Comparison of ENCODE assay signal across 22 cellular contexts in the genomic region with DNA sequence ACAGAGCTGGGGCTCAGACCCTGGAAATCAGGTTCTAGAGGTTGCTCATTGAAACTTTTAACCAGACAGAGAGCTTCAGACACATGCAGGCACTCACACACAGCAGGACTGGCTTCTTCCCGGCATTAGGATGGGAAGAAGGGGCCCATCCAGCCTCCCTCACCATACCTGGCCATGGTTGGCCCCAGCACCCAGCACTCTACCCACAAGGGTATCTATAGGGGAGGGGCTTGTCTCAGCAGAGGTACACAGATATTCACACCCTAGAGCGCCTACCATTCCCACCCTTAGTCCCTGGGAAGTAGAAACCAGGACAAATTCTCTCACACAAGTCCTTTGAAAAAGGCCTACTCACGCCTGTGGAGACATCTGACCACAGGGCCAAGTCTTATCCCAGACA. TPM values are rescaled to one million over a fixed set of nuclear protein-coding genes. Genes with fewer than 3 reads are reported as not detected.
DNase-seq lines count a peak whose midpoint lies in the region; ATAC-seq, FAIRE-seq and TF ChIP-seq lines count a peak whose summit lies in the region.
"Had no signal": no experiment of that assay in that cellular context is flagged by ENCODE, and none has a peak within 500 bp of the region (broad histone marks: within the 10 kb centered on the region; RNA-seq: fewer than 3 reads in every experiment).

No MANE protein-coding gene starts in this region.

- no peak for ATAC-seq in left colon
- ATAC-seq: activated CD8-positive, alpha-beta T cell treated with anti-CD3 and anti-CD28 coated beads for 36 hours; stimulated activated memory B cell treated with anti-CD40 and anti-IgM and Interleukin-4, amounts not matched to agents 10 μg/mL and 1 μg/mL and 100 μg/mL, for 72 hours had no signal

- H3K4me2 ChIP-seq in astrocyte (ENCODE audit: low read length) (no peak overlapping the region), mesendoderm (ENCODE audit: low read length) (no peak overlapping the region), neuronal stem cell (ENCODE audit: insufficient read depth, low read length, poor library complexity, severe bottlenecking) (no peak overlapping the region)
- H3K4me2 ChIP-seq: neural progenitor cell had no signal

- peak overlapping the region; percentile 8 for H3K9ac ChIP-seq in astrocyte (ENCODE audit: low read length)
- H3K9ac ChIP-seq in mesendoderm (ENCODE audit: low read length) = peak overlapping the region; percentile 4
- H3K9ac ChIP-seq in neuronal stem cell (ENCODE audit: low read depth, low read length, poor library complexity) = no peak overlapping the region
- H3K9ac ChIP-seq: neural progenitor cell had no signal

- peaks cover 5% of the 10 kb centered on the region for H3K9me3 Mint-ChIP-seq in astrocyte (ENCODE audit: unreplicated experiment)

- H3K27ac Mint-ChIP-seq in astrocyte (ENCODE audit: unreplicated experiment) = no peak overlapping the region
- H3K27ac Mint-ChIP-seq: activated B cell treated with CpG ODN at 0.5 μM for 24 hours; activated CD8-positive, alpha-beta T cell treated with anti-CD3 and anti-CD28 coated beads for 36 hours; CD4-positive, alpha-beta memory T cell; stimulated activated memory B cell treated with anti-CD40 and anti-IgM and Interleukin-4, amounts not matched to agents 10 μg/mL and 1 μg/mL and 100 μg/mL, for 72 hours had no signal

- no peak overlapping the region for H2BK12ac ChIP-seq in neuronal stem cell (ENCODE audit: low read length)

- H3K4me1 Mint-ChIP-seq in astrocyte (ENCODE audit: low read depth, unreplicated experiment) = peaks cover 29% of the 10 kb centered on the region
- H3K4me1 Mint-ChIP-seq: CD4-positive, alpha-beta memory T cell had no signal

- H3K56ac ChIP-seq in mesendoderm (ENCODE audit: low read length) = peak overlapping the region; percentile 63

- no peak overlapping the region for H3K4me3 Mint-ChIP-seq in astrocyte (ENCODE audit: unreplicated experiment)
- H3K4me3 Mint-ChIP-seq: activated B cell treated with CpG ODN at 0.5 μM for 24 hours; activated CD8-positive, alpha-beta T cell treated with anti-CD3 and anti-CD28 coated beads for 36 hours; CD4-positive, alpha-beta memory T cell; neural progenitor cell; stimulated activated memory B cell treated with anti-CD40 and anti-IgM and Interleukin-4, amounts not matched to agents 10 μg/mL and 1 μg/mL and 100 μg/mL, for 72 hours had no signal

- H3K18ac ChIP-seq in mesendoderm (ENCODE audit: low read length) (peak overlapping the region; percentile 75), neuronal stem cell (ENCODE audit: low read length) (no peak overlapping the region)

- H2BK120ac ChIP-seq in mesendoderm (ENCODE audit: low read depth, low read length) (peak overlapping the region; percentile 69), neuronal stem cell (ENCODE audit: low read depth, low read length) (no peak overlapping the region)

- H4K20me1 ChIP-seq in astrocyte (ENCODE audit: insufficient read depth, low read length) = no peaks in the 10 kb centered on the region

- peaks cover 7% of the 10 kb centered on the region for H3K4me1 ChIP-seq in ACC112 (ENCODE audit: control insufficient read depth, insufficient read depth, low read length, unreplicated experiment)
- H3K4me1 ChIP-seq in astrocyte (ENCODE audit: insufficient read depth, low read length) = peaks cover 27% of the 10 kb centered on the region
- peaks cover 20% of the 10 kb centered on the region for H3K4me1 ChIP-seq in mesendoderm (ENCODE audit: control insufficient read depth, low read depth, low read length)
- H3K4me1 ChIP-seq in stomach = peaks cover 16 to 44% (median 24%) of the 10 kb centered on the region in 4 donors
- peaks cover 0 to 15% of the 10 kb centered on the region in 2 donors for H3K4me1 ChIP-seq in neuronal stem cell (ENCODE audit: control insufficient read depth in 2 of 2, insufficient read depth in 1 of 2, low read depth in 1 of 2, low read length in 2 of 2)
- H3K4me1 ChIP-seq: neural progenitor cell had no signal

- no peak overlapping the region for H3K14ac ChIP-seq in neuronal stem cell (ENCODE audit: low read length)

- H2BK5ac ChIP-seq in mesendoderm (ENCODE audit: low read length) = peak overlapping the region; percentile 98
- no peak overlapping the region for H2BK5ac ChIP-seq in neuronal stem cell (ENCODE audit: low read length)

- H3K4me3 ChIP-seq in ACC112 (ENCODE audit: low read depth, low read length) = no peak overlapping the region
- no peak overlapping the region for H3K4me3 ChIP-seq in astrocyte (ENCODE audit: insufficient read depth, low read depth, low read length)
- no peak overlapping the region for H3K4me3 ChIP-seq in mesendoderm (ENCODE audit: low read length)
- no peak overlapping the region for H3K4me3 ChIP-seq in stomach
- no peak overlapping the region for H3K4me3 ChIP-seq in neuronal stem cell (ENCODE audit: low read length in 2 of 2)
- H3K4me3 ChIP-seq: neural progenitor cell, SJCRH30 had no signal

- no peak for TF ChIP-seq EP300 in stomach (IDR thresholded peaks at IDR 0.05)

- H2BK15ac ChIP-seq in mesendoderm (replicated peaks; ENCODE audit: low read depth) (no peak overlapping the region), neuronal stem cell (ENCODE audit: low read length) (no peak overlapping the region)

- no peaks in the 10 kb centered on the region for H3K36me3 Mint-ChIP-seq in astrocyte (ENCODE audit: low read depth, unreplicated experiment)
- H3K36me3 Mint-ChIP-seq: neural progenitor cell; stimulated activated memory B cell treated with anti-CD40 and anti-IgM and Interleukin-4, amounts not matched to agents 10 μg/mL and 1 μg/mL and 100 μg/mL, for 72 hours had no signal

- no peak overlapping the region for H4K91ac ChIP-seq in neuronal stem cell (ENCODE audit: low read depth, low read length, poor library complexity)

- FAIRE-seq in astrocyte (lab: Jason Lieb, UNC) = no peak
- FAIRE-seq: GM12891, H54 had no signal

- no peak for TF ChIP-seq POLR2A in stomach (IDR thresholded peaks at IDR 0.05)

- peak overlapping the region; percentile 77 for H3K4ac ChIP-seq in mesendoderm (ENCODE audit: low read depth, low read length)
- H3K4ac ChIP-seq in neuronal stem cell (ENCODE audit: low read length) = no peak overlapping the region

- H3K27me3 ChIP-seq in ACC112 (ENCODE audit: insufficient read depth, low read length) = no peaks in the 10 kb centered on the region
- no peaks in the 10 kb centered on the region for H3K27me3 ChIP-seq in astrocyte (ENCODE audit: insufficient read depth, low read length)
- H3K27me3 ChIP-seq in mesendoderm (ENCODE audit: insufficient read depth, low read length, poor library complexity) = no peaks in the 10 kb centered on the region
- no peaks in the 10 kb centered on the region for H3K27me3 ChIP-seq in stomach
- no peaks in the 10 kb centered on the region for H3K27me3 ChIP-seq in neuronal stem cell (ENCODE audit: control insufficient read depth in 3 of 3, insufficient read depth in 3 of 3, low read depth in 1 of 3, low read length in 3 of 3)
- H3K27me3 ChIP-seq: neural progenitor cell, SJCRH30 had no signal

- no peaks in the 10 kb centered on the region for H3K27me3 Mint-ChIP-seq in astrocyte (ENCODE audit: low read depth, unreplicated experiment)

- TF ChIP-seq CTCF in astrocyte (IDR thresholded peaks at IDR 0.05; ENCODE audit: insufficient read depth, low read depth, low read length) (no peak), stomach (IDR thresholded peaks at IDR 0.05) (no peak)

- H2AK5ac ChIP-seq in mesendoderm (ENCODE audit: low read length) = peak overlapping the region; percentile 4
- H2AK5ac ChIP-seq in neuronal stem cell (ENCODE audit: low read depth, low read length) = no peak overlapping the region

- peak overlapping the region; percentile 26 for H4K5ac ChIP-seq in mesendoderm (ENCODE audit: low read length)

- no CpG with 5 or more reads among the region's 3 CpGs for WGBS in mesendoderm (ENCODE audit: extremely low coverage, insufficient coverage, low lambda C conversion rate)
- 65 to 77% (median 71%) methylated on average over 3 of the region's 3 CpGs for WGBS in stomach, 5 donors
- WGBS in neuronal stem cell (ENCODE audit: extremely low coverage in 2 of 2, insufficient read length in 2 of 2, insufficient replicate concordance in 1 of 2), 2 donors = no CpG with 5 or more reads among the region's 3 CpGs

- intact Hi-C loops in stomach (cut with DNase I; ENCODE audit: low total_unique reads) = no loop called here
- intact Hi-C loops in left colon (cut with DNase I, micrococcal nuclease) = no loop called here

- peaks cover 2% of the 10 kb centered on the region for H3K9me3 ChIP-seq in astrocyte (ENCODE audit: insufficient read depth, low read depth, low read length)
- H3K9me3 ChIP-seq in stomach = peaks cover 0 to 16% (median 5%) of the 10 kb centered on the region in 4 donors
- H3K9me3 ChIP-seq in neuronal stem cell (replicated peaks in 1 of 2; ENCODE audit: control insufficient read depth in 2 of 2, insufficient read depth in 1 of 2, low read depth in 1 of 2, low read length in 2 of 2) = no peaks in the 10 kb centered on the region
- H3K9me3 ChIP-seq: SJCRH30 had no signal

- DNase-seq in astrocyte (ENCODE audit: low read depth) (no peak), mesendoderm (peak; percentile 75), stomach (no peak), left colon (no peak), amygdala (lab: John Stamatoyannopoulos, UW) (no peak), A172 (ENCODE audit: low spot score) (no peak), neuronal stem cell (ENCODE audit: low spot score) (no peak)
- DNase-seq: activated B cell treated with CpG ODN at 0.5 μM for 24 hours; activated CD8-positive, alpha-beta T cell treated with anti-CD3 and anti-CD28 coated beads for 36 hours; activated naive CD4-positive, alpha-beta T cell; activated T-cell treated with anti-CD3 and anti-CD28 coated beads, Interleukin-2, amount 50 U/mL, for 1 hour; CD4-positive, alpha-beta memory T cell; NCI-H146; T-helper 2 cell had no signal

- H2AFZ ChIP-seq in ACC112 (ENCODE audit: low read length, unreplicated experiment) = no peak overlapping the region
- no peak overlapping the region for H2AFZ ChIP-seq in astrocyte (ENCODE audit: low read depth, low read length)
- H2AFZ ChIP-seq in neuronal stem cell (ENCODE audit: low read length) = no peak overlapping the region
- H2AFZ ChIP-seq: neural progenitor cell had no signal

- peak overlapping the region; percentile 25; the same call in 1 of the 2 replicates for H3K27ac ChIP-seq in ACC112 (ENCODE audit: low read depth, low read length)
- peak overlapping the region; percentile 40 for H3K27ac ChIP-seq in astrocyte (ENCODE audit: low read depth, low read length)
- peak overlapping the region; percentile 94 for H3K27ac ChIP-seq in mesendoderm (ENCODE audit: low read depth, low read length)
- peak overlapping the region in 3 of 5 donors; percentile 65 to 78 (median 68) for H3K27ac ChIP-seq in stomach
- H3K27ac ChIP-seq in neuronal stem cell (replicated peaks; ENCODE audit: low read length) = no peak overlapping the region
- H3K27ac ChIP-seq: neural progenitor cell, SJCRH30 had no signal

- H4K8ac ChIP-seq in mesendoderm (ENCODE audit: low read depth, low read length) (no peak overlapping the region), neuronal stem cell (ENCODE audit: low read depth, low read length) (no peak overlapping the region)

- H3K36me3 ChIP-seq in ACC112 (ENCODE audit: insufficient read depth, low read length) (no peaks in the 10 kb centered on the region), astrocyte (ENCODE audit: insufficient read depth, low read length) (no peaks in the 10 kb centered on the region), mesendoderm (ENCODE audit: control insufficient read depth, insufficient read depth, low read length) (no peaks in the 10 kb centered on the region), stomach (no peaks in the 10 kb centered on the region), neuronal stem cell (replicated peaks in 1 of 2; ENCODE audit: control insufficient read depth in 2 of 2, insufficient read depth in 2 of 2, low read length in 2 of 2) (no peaks in the 10 kb centered on the region)
- H3K36me3 ChIP-seq: neural progenitor cell, SJCRH30 had no signal

- H3K79me1 ChIP-seq in mesendoderm (ENCODE audit: low read length) (no peaks in the 10 kb centered on the region), neuronal stem cell (ENCODE audit: low read depth, low read length) (no peaks in the 10 kb centered on the region)

- no peak overlapping the region for H3K23ac ChIP-seq in mesendoderm (ENCODE audit: low read length)
- H3K23ac ChIP-seq in neuronal stem cell (ENCODE audit: low read depth, low read length, poor library complexity) = no peak overlapping the region

- no peaks in the 10 kb centered on the region for H3K79me2 ChIP-seq in ACC112 (ENCODE audit: control insufficient read depth, insufficient read depth, low read length, unreplicated experiment)
- H3K79me2 ChIP-seq in astrocyte (ENCODE audit: insufficient read depth, low read length) = no peaks in the 10 kb centered on the region
- no peaks in the 10 kb centered on the region for H3K79me2 ChIP-seq in mesendoderm (ENCODE audit: control insufficient read depth, insufficient read depth, low read length)

RNA-seq across cellular contexts. Expression of a gene that starts 20.5 kb away (rescaled TPM):
- 44.1 and 54.2 TPM in 2 replicates for total RNA-seq in astrocyte
- polyA plus RNA-seq in mesendoderm (2013, experiment 1 of 2) = 17.3 TPM
- 16.7 TPM for polyA plus RNA-seq in mesendoderm (2013, experiment 2 of 2)
- 10 to 100 TPM in 3 of 5 donors, 1 to 10 TPM in 2; 3.8 to 29.9 (median 11.1) TPM for total RNA-seq in stomach
- polyA plus RNA-seq in stomach = 100 to 1,000 TPM in 1 of 3 donors, 10 to 100 TPM in 2; 30.8 to 194 (median 81.8) TPM
- 10 to 100 TPM in 1 of 2 donors, 1 to 10 TPM in 1; 4.6 to 13.0 TPM for total RNA-seq in left colon
- total RNA-seq in A172 (2014; rRNA removed; shearing (Covaris generic)) = 26.2 and 27.3 TPM in 2 replicates
- 13.1 TPM for polyA plus RNA-seq in neuronal stem cell (2013, experiment 1 of 2)
- 13.5 TPM for polyA plus RNA-seq in neuronal stem cell (2013, experiment 2 of 2)
- total RNA-seq: activated CD8-positive, alpha-beta T cell treated with anti-CD3 and anti-CD28 coated beads for 36 hours had no signal
- polyA plus RNA-seq: CD4-positive, alpha-beta memory T cell had no signal

RNA-seq across cellular contexts. Expression of a gene that starts 35.4 kb away (rescaled TPM):
- total RNA-seq in astrocyte (not detected in 2 replicates), stomach (not detected), left colon (not detected)
- polyA plus RNA-seq in mesendoderm (2013, experiment 1 of 2) = not detected
- not detected for polyA plus RNA-seq in mesendoderm (2013, experiment 2 of 2)
- polyA plus RNA-seq in stomach = not detected
- not detected in 2 replicates for total RNA-seq in A172 (2014; rRNA removed; shearing (Covaris generic))
- polyA plus RNA-seq in neuronal stem cell (2013, experiment 1 of 2) = not detected
- polyA plus RNA-seq in neuronal stem cell (2013, experiment 2 of 2) = not detected
- total RNA-seq: activated B cell treated with CpG ODN at 0.5 μM for 24 hours; activated CD8-positive, alpha-beta T cell treated with anti-CD3 and anti-CD28 coated beads for 36 hours; CD4-positive, alpha-beta memory T cell; SJCRH30; ureter had no signal
- polyA plus RNA-seq: CD4-positive, alpha-beta memory T cell had no signal

RNA-seq across cellular contexts. Expression of a gene that starts 50.9 kb away (rescaled TPM):
- total RNA-seq in astrocyte (0.26 TPM in 1 of 2 replicates, not detected in the other), stomach (1 to 10 TPM in 3 of 5 donors, not detected in 2; 2.0 to 4.0 (median 2.8) TPM), left colon (1 to 10 TPM; 1.2 to 4.9 TPM)
- 0.03 TPM for polyA plus RNA-seq in mesendoderm (2013, experiment 1 of 2)
- not detected for polyA plus RNA-seq in mesendoderm (2013, experiment 2 of 2)
- 10 to 100 TPM in 2 of 3 donors, 1 to 10 TPM in 1; 2.0 to 80.0 (median 29.0) TPM for polyA plus RNA-seq in stomach
- total RNA-seq in A172 (2014; rRNA removed; shearing (Covaris generic)) = not detected in 2 replicates
- polyA plus RNA-seq in neuronal stem cell (2013, experiment 1 of 2) = not detected
- polyA plus RNA-seq in neuronal stem cell (2013, experiment 2 of 2) = not detected
- total RNA-seq: activated B cell treated with CpG ODN at 0.5 μM for 24 hours; activated CD8-positive, alpha-beta T cell treated with anti-CD3 and anti-CD28 coated beads for 36 hours; CD4-positive, alpha-beta memory T cell; M059J; SJCRH30; ureter had no signal
- polyA plus RNA-seq: CD4-positive, alpha-beta memory T cell had no signal
